ENCODE assay signal across 29 cellular contexts in the genomic region with DNA sequence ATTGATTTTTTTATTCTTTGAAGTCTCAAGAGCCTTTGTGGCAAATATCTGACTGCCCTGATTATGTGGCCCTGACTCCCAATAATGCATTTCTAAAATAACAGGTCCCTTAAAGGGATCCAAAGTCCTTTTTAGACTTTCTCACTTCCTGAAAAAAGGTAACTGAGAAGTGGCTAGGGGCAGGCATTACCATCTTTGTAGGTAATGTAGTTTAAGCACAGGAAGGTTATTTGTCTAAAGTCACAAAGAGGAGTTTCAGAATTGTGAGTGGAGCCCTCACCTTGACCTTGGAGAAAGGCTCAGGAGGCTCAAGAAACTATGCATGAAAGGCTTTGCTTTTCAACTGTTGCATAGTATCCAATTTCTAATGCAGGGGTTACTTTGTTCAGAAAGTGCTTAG.
DNase-seq lines count a peak whose midpoint lies in the region; ATAC-seq and TF ChIP-seq lines count a peak whose summit lies in the region.
"Had no signal": no experiment of that assay in that cellular context is flagged by ENCODE, and none has a peak within 500 bp of the region (broad histone marks: within the 10 kb centered on the region; RNA-seq: fewer than 3 reads in every experiment).

No MANE protein-coding gene starts in this region.

- ATAC-seq in GM18508 (IDR thresholded peaks at IDR 0.05; ENCODE audit: insufficient read depth, unreplicated experiment) (peak; percentile 55), GM19351 (IDR thresholded peaks at IDR 0.05; ENCODE audit: unreplicated experiment) (peak; percentile 69), HG03159 (IDR thresholded peaks at IDR 0.05; ENCODE audit: unreplicated experiment) (peak; percentile 61)
- ATAC-seq: A549; CD8-positive, alpha-beta T cell; HCT116; PC-3; Right ventricle myocardium inferior had no signal

- H3K27me3 ChIP-seq in ovary, result no peaks in the 10 kb centered on the region
- H3K27me3 ChIP-seq: SJSA1 had no signal

- in situ Hi-C loops in ACHN (cut with HindIII; ENCODE audit: low pct_ligation_motif_present, low pct_unique_long_range_greater_than_20kb, low sequenced_read_pairs), result no loop called here

- no peak overlapping the region for H3K4me3 ChIP-seq in ovary
- H3K4me3 ChIP-seq: A549, MG63, SJSA1 had no signal

- no peaks in the 10 kb centered on the region for H3K9me3 ChIP-seq in ovary
- H3K9me3 ChIP-seq: A549, MG63, SJSA1 had no signal

- DNase-seq in ovary (no peak), ACHN (no peak), SIG-M5 (lab: John Stamatoyannopoulos, UW) (no peak)
- DNase-seq in activated CD4-positive, alpha-beta T cell treated with anti-CD3 and anti-CD28 coated beads, Interleukin-2, amount 50 U/mL, for 1 hour, result no peak
- DNase-seq: C1 segment of cervical spinal cord; CD8-positive, alpha-beta T cell; DMS 273 treated with DMSO at 0.1 percent for 48 hours; DMS79; EL; GDM1; IMR-90; KG1; MG63; NCI-H1417; NCI-H1694; NCI-H2029 treated with DMSO at 0.1 percent for 48 hours; NCI-H446 treated with DMSO at 0.1 percent for 48 hours; NCI-H526; NCI-H82; NK-92 treated with Interleukin-12 subunit alpha and Interleukin-12 subunit beta, amount 100 ng/mL, for 24 hours; PC-3; T-helper 2 cell had no signal

- no peak for TF ChIP-seq POLR2A in ovary (IDR thresholded peaks at IDR 0.05)

- H3K27ac ChIP-seq in ovary, result no peak overlapping the region
- H3K27ac ChIP-seq: A549, SJSA1 had no signal

- TF ChIP-seq CTCF in ovary (IDR thresholded peaks at IDR 0.05), result no peak

- H3K4me1 ChIP-seq in ovary (ENCODE audit: insufficient read depth), result no peaks in the 10 kb centered on the region
- H3K4me1 ChIP-seq: A549, SJSA1 had no signal

- intact Hi-C loops in ovary (cut with DNase I), result no loop called here

- TF ChIP-seq EP300 in ovary (IDR thresholded peaks at IDR 0.05), result no peak

- no peaks in the 10 kb centered on the region for H3K36me3 ChIP-seq in ovary
- H3K36me3 ChIP-seq: MG63, SJSA1 had no signal
